Comparison of ENCODE assay signal across 8 cellular contexts in the genomic region with DNA sequence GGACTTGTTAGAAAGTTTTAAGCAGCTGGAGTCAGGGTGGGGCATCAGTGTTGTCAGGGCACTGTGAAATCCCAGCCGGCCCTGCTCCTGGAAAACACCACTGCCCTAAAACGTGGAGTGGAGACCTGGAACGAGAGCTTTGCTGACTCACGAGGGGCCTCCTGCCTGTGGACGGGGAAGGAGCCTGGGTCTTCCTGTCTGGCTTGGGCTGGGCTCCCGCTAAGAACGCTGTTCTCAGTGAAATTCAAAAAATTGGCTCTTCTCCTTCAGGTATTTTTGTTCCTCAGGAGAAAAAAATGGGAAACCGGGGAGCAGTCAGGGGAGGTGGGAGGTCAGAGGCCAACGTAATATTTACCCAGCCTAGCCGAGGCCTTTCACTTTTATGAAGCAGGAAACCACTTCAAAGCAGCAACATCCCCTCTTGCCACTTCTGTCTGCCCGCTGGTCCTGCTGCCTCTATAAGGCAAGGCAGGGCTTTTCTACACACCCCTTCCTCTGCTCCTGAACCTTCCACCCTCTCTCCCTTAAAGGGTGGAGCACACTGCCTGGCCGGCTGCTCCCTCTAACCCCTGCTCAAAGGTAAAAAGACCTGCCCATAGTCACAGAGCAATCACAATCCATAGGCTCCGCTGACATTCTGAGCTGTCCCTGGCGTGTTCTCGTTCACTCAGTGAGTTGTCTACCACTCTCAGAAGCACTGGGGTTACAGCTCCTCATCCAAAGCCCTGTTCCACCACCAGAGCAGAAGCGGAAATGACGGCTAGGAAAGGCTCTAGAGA. TPM values are rescaled to one million over a fixed set of nuclear protein-coding genes. Genes with fewer than 3 reads are reported as not detected.
A peak's percentile ranks its signal among the peaks of the same experiment; 100 is the strongest.
DNase-seq lines count a peak whose midpoint lies in the region; ATAC-seq and TF ChIP-seq lines count a peak whose summit lies in the region.

No MANE protein-coding gene starts in this region.

- H3K27ac ChIP-seq in urinary bladder (ENCODE audit: low read depth) = peak overlapping the region; percentile 59

- H3K4me1 ChIP-seq in urinary bladder (ENCODE audit: insufficient read depth) = no peaks in the 10 kb centered on the region

- DNase-seq in Daoy (ENCODE audit: low read depth) (peak; percentile 84), Kasumi-1 (lab: John Stamatoyannopoulos, UW) (peak; percentile 35 to 49), cardiac fibroblast (ENCODE audit: low read depth in 2 of 2) (peak; percentile 80 to 88), lung microvascular endothelial cell (ENCODE audit: low read depth in 2 of 2) (peak; percentile 70 to 82), NCI-H526 (lab: John Stamatoyannopoulos, UW) (no peak), NCI-H226 (no peak), left lobe of liver (ENCODE audit: low spot score) (no peak)

- no peaks in the 10 kb centered on the region for H3K36me3 ChIP-seq in urinary bladder (ENCODE audit: insufficient read depth)

- TF ChIP-seq CTCF in cardiac fibroblast (IDR thresholded peaks at IDR 0.05; ENCODE audit: low read depth, low read length) = no peak

- ATAC-seq in left lobe of liver = no peak

- H3K4me3 ChIP-seq in cardiac fibroblast (replicated peaks in 1 of 2; ENCODE audit: low read depth in 2 of 2, low read length in 2 of 2) = no peak overlapping the region
- no peak overlapping the region for H3K4me3 ChIP-seq in urinary bladder (ENCODE audit: low read depth, low read length)

- WGBS in urinary bladder = 28% methylated on average over 17 of the region's 17 CpGs

RNA-seq across cellular contexts. Expression of gene PLXNA2, which starts 8.0 kb away (rescaled TPM):
- total RNA-seq in Daoy (2014; rRNA removed; shearing (Covaris generic)) = 3.1 and 3.3 TPM in 2 replicates
- total RNA-seq in lung microvascular endothelial cell (42.7 and 46.4 TPM in 2 replicates), urinary bladder (15.1 TPM), left lobe of liver (9.3 TPM)
- 20.0 TPM for polyA plus RNA-seq in urinary bladder

Comparison
In these comparisons a context has a peak if more than half of its experiments do, and no peak if none do; other contexts are left out.
1. DNase-seq: peak in Daoy (single experiment), Kasumi-1 (2 of 2), cardiac fibroblast (2 of 2) and lung microvascular endothelial cell (2 of 2); none in NCI-H526 (0 of 2), NCI-H226 (single experiment) and left lobe of liver (single experiment).